Comparison of ENCODE assay signal across 1 cellular context in genomic region chr4:80454561-80454960, GRCh38.
TF ChIP-seq lines count a peak whose summit lies in the region.

No MANE protein-coding gene starts in this region.

TF ChIP-seq in SK-N-SH treated with all-trans-retinoic acid at 6 μM for 48 hours, 23 proteins besides CTCF, POLR2A, EP300 and RAD21 (continued from another document):
- TF ChIP-seq TSHZ2 (CRISPR knock-in tag; IDR thresholded peaks at IDR 0.05) (no peak), ESRRG (CRISPR knock-in tag; IDR thresholded peaks at IDR 0.05) (no peak), ZFP3 (CRISPR knock-in tag; IDR thresholded peaks at IDR 0.05) (no peak), PPARA (CRISPR knock-in tag; IDR thresholded peaks at IDR 0.05; ENCODE audit: borderline replicate concordance) (no peak), CSRNP3 (CRISPR knock-in tag; IDR thresholded peaks at IDR 0.05) (no peak), POU6F1 (CRISPR knock-in tag; IDR thresholded peaks at IDR 0.05; ENCODE audit: borderline replicate concordance, low read depth) (no peak), SNAI2 (CRISPR knock-in tag; IDR thresholded peaks at IDR 0.05) (no peak), ZC3H10 (CRISPR knock-in tag; IDR thresholded peaks at IDR 0.05) (no peak), OSR1 (CRISPR knock-in tag; IDR thresholded peaks at IDR 0.05) (no peak), ZNF8 (CRISPR knock-in tag; IDR thresholded peaks at IDR 0.05) (no peak), RARB (CRISPR knock-in tag; IDR thresholded peaks at IDR 0.05) (no peak), ZNF70 (CRISPR knock-in tag; IDR thresholded peaks at IDR 0.05) (no peak)
